1 cellular context compared by ENCODE assay signal in the genomic region with DNA sequence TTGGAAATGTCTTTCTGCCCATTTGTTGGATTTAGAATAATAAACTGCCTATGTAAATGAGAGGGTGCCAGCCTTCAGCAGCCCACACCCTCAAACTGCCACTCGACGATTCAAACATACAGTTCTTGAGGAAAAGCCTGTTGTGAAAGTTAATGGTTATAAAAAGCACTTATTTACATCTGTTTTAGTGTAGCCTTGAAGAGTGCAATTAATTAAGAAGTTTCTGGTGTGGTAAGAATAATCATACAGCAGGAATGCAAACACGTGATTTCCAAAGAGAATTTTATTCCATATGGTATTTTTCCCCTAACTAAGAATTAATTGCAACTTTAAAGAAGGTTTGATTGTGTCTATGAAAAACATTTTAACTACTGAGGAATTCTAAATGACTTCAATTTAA.
TF ChIP-seq lines count a peak whose summit lies in the region.

No MANE protein-coding gene starts in this region.

TF ChIP-seq in H1, 55 proteins besides CTCF, POLR2A, EP300 and RAD21 (continued from another document):
- TF ChIP-seq NANOG (IDR thresholded peaks at IDR 0.05; ENCODE audit: insufficient read depth, low read depth, low read length, poor library complexity, severe bottlenecking): no peak
- TF ChIP-seq, protein P1, sequence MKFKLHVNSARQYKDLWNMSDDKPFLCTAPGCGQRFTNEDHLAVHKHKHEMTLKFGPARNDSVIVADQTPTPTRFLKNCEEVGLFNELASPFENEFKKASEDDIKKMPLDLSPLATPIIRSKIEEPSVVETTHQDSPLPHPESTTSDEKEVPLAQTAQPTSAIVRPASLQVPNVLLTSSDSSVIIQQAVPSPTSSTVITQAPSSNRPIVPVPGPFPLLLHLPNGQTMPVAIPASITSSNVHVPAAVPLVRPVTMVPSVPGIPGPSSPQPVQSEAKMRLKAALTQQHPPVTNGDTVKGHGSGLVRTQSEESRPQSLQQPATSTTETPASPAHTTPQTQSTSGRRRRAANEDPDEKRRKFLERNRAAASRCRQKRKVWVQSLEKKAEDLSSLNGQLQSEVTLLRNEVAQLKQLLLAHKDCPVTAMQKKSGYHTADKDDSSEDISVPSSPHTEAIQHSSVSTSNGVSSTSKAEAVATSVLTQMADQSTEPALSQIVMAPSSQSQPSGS (IDR thresholded peaks at IDR 0.05; ENCODE audit: low read length): no peak
- TF ChIP-seq POLR2AphosphoS5 (IDR thresholded peaks at IDR 0.05; ENCODE audit: low read depth, low read length): no peak
- TF ChIP-seq, protein P2, sequence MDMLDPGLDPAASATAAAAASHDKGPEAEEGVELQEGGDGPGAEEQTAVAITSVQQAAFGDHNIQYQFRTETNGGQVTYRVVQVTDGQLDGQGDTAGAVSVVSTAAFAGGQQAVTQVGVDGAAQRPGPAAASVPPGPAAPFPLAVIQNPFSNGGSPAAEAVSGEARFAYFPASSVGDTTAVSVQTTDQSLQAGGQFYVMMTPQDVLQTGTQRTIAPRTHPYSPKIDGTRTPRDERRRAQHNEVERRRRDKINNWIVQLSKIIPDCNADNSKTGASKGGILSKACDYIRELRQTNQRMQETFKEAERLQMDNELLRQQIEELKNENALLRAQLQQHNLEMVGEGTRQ (IDR thresholded peaks at IDR 0.05; ENCODE audit: low read length): no peak
- no peak for TF ChIP-seq RNF2 (IDR thresholded peaks at IDR 0.05; ENCODE audit: borderline replicate concordance, low read depth, low read length, missing control alignments, poor library complexity, severe bottlenecking)
- TF ChIP-seq KDM1A (IDR thresholded peaks at IDR 0.05; ENCODE audit: borderline replicate concordance, low read length): no peak
- TF ChIP-seq, protein P3, sequence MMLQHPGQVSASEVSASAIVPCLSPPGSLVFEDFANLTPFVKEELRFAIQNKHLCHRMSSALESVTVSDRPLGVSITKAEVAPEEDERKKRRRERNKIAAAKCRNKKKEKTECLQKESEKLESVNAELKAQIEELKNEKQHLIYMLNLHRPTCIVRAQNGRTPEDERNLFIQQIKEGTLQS (IDR thresholded peaks at IDR 0.05; ENCODE audit: insufficient read depth, low read depth, low read length): no peak
- no peak for TF ChIP-seq KDM4A (IDR thresholded peaks at IDR 0.05; ENCODE audit: low read depth, low read length, severe bottlenecking)
- no peak for TF ChIP-seq SIRT6 (IDR thresholded peaks at IDR 0.05; ENCODE audit: low read length)
- TF ChIP-seq RFX5 (IDR thresholded peaks at IDR 0.05; ENCODE audit: borderline replicate concordance, low read depth, low read length): no peak
- TF ChIP-seq SP4 (IDR thresholded peaks at IDR 0.05; ENCODE audit: low read length): no peak
- TF ChIP-seq TAF7 (optimal IDR thresholded peaks at IDR 0.05; ENCODE audit: borderline replicate concordance, low read depth, low read length): no peak
- TF ChIP-seq SRF (IDR thresholded peaks at IDR 0.05; ENCODE audit: low read depth, low read length): no peak
- TF ChIP-seq GTF2F1 (IDR thresholded peaks at IDR 0.05; ENCODE audit: borderline replicate concordance, low read depth, low read length): no peak
